Comparison of ENCODE assay signal across 18 cellular contexts in genomic region chr1:246971969-246972368, GRCh38. TPM values are rescaled to one million over a fixed set of nuclear protein-coding genes. Genes with fewer than 3 reads are reported as not detected.
DNase-seq lines count a peak whose midpoint lies in the region; ATAC-seq, FAIRE-seq and TF ChIP-seq lines count a peak whose summit lies in the region.
"Had no signal": no experiment of that assay in that cellular context is flagged by ENCODE, and none has a peak within 500 bp of the region (broad histone marks: within the 10 kb centered on the region; RNA-seq: fewer than 3 reads in every experiment).

No MANE protein-coding gene starts in this region.

- no peak overlapping the region for H3K4me3 Mint-ChIP-seq in H9
- H3K4me3 Mint-ChIP-seq: CD4-positive, alpha-beta T cell; CD8-positive, alpha-beta memory T cell had no signal

- no peak overlapping the region for H3K18ac ChIP-seq in H9 (ENCODE audit: insufficient read length, low read depth, low read length)

- H2BK5ac ChIP-seq in H9 (ENCODE audit: insufficient read length, low read length), result no peak overlapping the region

- intact Hi-C loops in HepG2 (cut with micrococcal nuclease; ENCODE audit: unreplicated experiment), result loop anchor here (1.0 kb wide), 1 partner anchor 65 kb away; no protein-coding TSS in a partner anchor
- intact Hi-C loops in right lobe of liver (cut with DNase I), result no loop called here
- intact Hi-C loops in kidney (cut with DNase I), result no loop called here

- 88% methylated on average over 4 of the region's 7 CpGs for WGBS in HepG2 (ENCODE audit: low lambda C conversion rate)
- 100% methylated on average over 2 of the region's 7 CpGs for WGBS in right lobe of liver (ENCODE audit: insufficient coverage, low coverage, low lambda C conversion rate, missing lambda C conversion rate)
- WGBS in H9 (ENCODE audit: extremely low coverage, insufficient read length, low lambda C conversion rate), result no CpG with 5 or more reads among the region's 7 CpGs

- H3K27me3 ChIP-seq in HepG2 (ENCODE audit: control insufficient read depth in 1 of 2, insufficient read depth in 2 of 2, low read length in 2 of 2), result no peaks in the 10 kb centered on the region
- no peaks in the 10 kb centered on the region for H3K27me3 ChIP-seq in right lobe of liver
- no peaks in the 10 kb centered on the region for H3K27me3 ChIP-seq in H9 (ENCODE audit: insufficient read depth, low read length)
- H3K27me3 ChIP-seq: BE2C; BLaER1 treated with 17β-estradiol and CSF1 and Interleukin-3, amounts not matched to agents 10 nM and 100 nM had no signal

- H3K9me3 ChIP-seq in HepG2 (ENCODE audit: low read length) (peaks cover 20% of the 10 kb centered on the region; the same call in 1 of the 2 replicates), right lobe of liver (no peaks in the 10 kb centered on the region), H9 (ENCODE audit: control insufficient read depth, low read depth, low read length) (peaks cover 24% of the 10 kb centered on the region), kidney (ENCODE audit: control insufficient read depth in 1 of 2, low read length in 2 of 2) (peaks cover 0 to 6% of the 10 kb centered on the region in 2 donors)

- no peak overlapping the region for H3K56ac ChIP-seq in H9 (ENCODE audit: insufficient read length, low read depth, low read length)

- H3T11ph ChIP-seq in H9 (ENCODE audit: low read length), result no peak overlapping the region

- H3K4me2 ChIP-seq in HepG2 (ENCODE audit: low read depth, low read length), result no peak overlapping the region
- H3K4me2 ChIP-seq in H9 (ENCODE audit: insufficient read depth, insufficient read length, low read length), result no peak overlapping the region
- H3K4me2 ChIP-seq: BLaER1 treated with 17β-estradiol and CSF1 and Interleukin-3, amounts not matched to agents 10 nM and 100 nM had no signal

- H3K27ac ChIP-seq in HepG2 (ENCODE audit: extremely low read length, insufficient read depth, low read length) (no peak overlapping the region), right lobe of liver (no peak overlapping the region), H9 (ENCODE audit: insufficient read length, low read depth, low read length) (no peak overlapping the region), kidney (ENCODE audit: low read depth in 2 of 2, low read length in 2 of 2) (no peak overlapping the region)
- H3K27ac ChIP-seq: A549; BLaER1 treated with 17β-estradiol and CSF1 and Interleukin-3, amounts not matched to agents 10 nM and 100 nM had no signal

- no peak overlapping the region for H2AK5ac ChIP-seq in H9 (ENCODE audit: insufficient read length, low read length)

- no peak overlapping the region for H3K9ac ChIP-seq in HepG2 (ENCODE audit: insufficient read depth, low read depth, low read length)
- no peak overlapping the region for H3K9ac ChIP-seq in H9 (ENCODE audit: extremely low read depth, insufficient read length, low read length)
- no peak overlapping the region for H3K9ac ChIP-seq in kidney (ENCODE audit: low read length in 2 of 2)
- H3K9ac ChIP-seq: BLaER1 treated with 17β-estradiol and CSF1 and Interleukin-3, amounts not matched to agents 10 nM and 100 nM had no signal

- no peak overlapping the region for H2BK15ac ChIP-seq in H9 (ENCODE audit: low read depth, low read length)

- no peak overlapping the region for H3K23ac ChIP-seq in H9 (ENCODE audit: insufficient read length, low read depth, low read length)

- no peak overlapping the region for H2AFZ ChIP-seq in HepG2 (ENCODE audit: low read length)
- no peak overlapping the region for H2AFZ ChIP-seq in H9 (ENCODE audit: low read length)

- in situ Hi-C loops in HepG2 (cut with HindIII; ENCODE audit: extremely low pct_ligation_motif_present, low pct_unique_long_range_greater_than_20kb), result no loop called here

- peak; percentile 48; the same call in 2 of the 3 replicates for ATAC-seq in HepG2
- no peak for ATAC-seq in right lobe of liver
- no peak for ATAC-seq in HG03280 (IDR thresholded peaks at IDR 0.05; ENCODE audit: unreplicated experiment)

- BruUV-seq in HepG2 (replicated peaks; lab: Mats Ljungman, UMichigan), result no TSS peak

- TF ChIP-seq EP300 in HepG2 (IDR thresholded peaks at IDR 0.05; ENCODE audit: low read depth in 2 of 2, low read length in 2 of 2), result no peak
- no peak for TF ChIP-seq EP300 in HepG2 (CRISPR knock-in tag; IDR thresholded peaks at IDR 0.05; ENCODE audit: borderline replicate concordance)

- no peak overlapping the region for H2BK120ac ChIP-seq in H9 (ENCODE audit: low read depth, low read length, poor library complexity, severe bottlenecking)

- H3K4me3 ChIP-seq in HepG2 (replicated peaks in 1 of 3; ENCODE audit: insufficient read depth in 1 of 3, low read depth in 2 of 3, low read length in 3 of 3) (no peak overlapping the region), right lobe of liver (no peak overlapping the region), kidney (ENCODE audit: low read length in 2 of 2) (no peak overlapping the region)
- H3K4me3 ChIP-seq: A549, GM12878 had no signal

- no peak for TF ChIP-seq RAD21 in HepG2 (CRISPR knock-in tag; IDR thresholded peaks at IDR 0.05)

- TF ChIP-seq POLR2A in HepG2 (IDR thresholded peaks at IDR 0.05; ENCODE audit: insufficient read depth in 1 of 2, low read depth in 2 of 2, low read length in 2 of 2), result no peak
- no peak for TF ChIP-seq POLR2A in right lobe of liver (IDR thresholded peaks at IDR 0.05)

- H3K14ac ChIP-seq in H9 (ENCODE audit: insufficient read depth, low read length), result no peak overlapping the region

- no peaks in the 10 kb centered on the region for H3K23me2 ChIP-seq in H9 (ENCODE audit: insufficient read length, low read depth, low read length, poor library complexity, severe bottlenecking)

- H3K79me2 ChIP-seq in HepG2 (ENCODE audit: insufficient read depth, low read length) (no peaks in the 10 kb centered on the region), H9 (ENCODE audit: insufficient read depth, low read length) (no peaks in the 10 kb centered on the region)

- no peaks in the 10 kb centered on the region for H4K20me1 ChIP-seq in HepG2 (ENCODE audit: insufficient read depth, low read length)
- no peaks in the 10 kb centered on the region for H4K20me1 ChIP-seq in H9 (ENCODE audit: control insufficient read depth, insufficient read depth, insufficient read length)
- H4K20me1 ChIP-seq: BLaER1 treated with 17β-estradiol and CSF1 and Interleukin-3, amounts not matched to agents 10 nM and 100 nM had no signal

- CTCF ChIA-PET in HepG2 (lab: Yijun Ruan, JAX; ENCODE audit: low intra/inter-chr PET ratio, low total read pairs), result interaction anchor here (1.4 kb wide), 1 partner anchor 64 kb away, joined by 9 read pairs; no protein-coding TSS in a partner anchor

- no peak overlapping the region for H3K4ac ChIP-seq in H9 (ENCODE audit: low read depth, low read length)

- FAIRE-seq in HepG2 (lab: Jason Lieb, UNC) (no peak), kidney (lab: Jason Lieb, UNC) (no peak)
- FAIRE-seq: A549, GM19239, H54 had no signal

- H3K36me3 ChIP-seq in HepG2 (replicated peaks in 1 of 2; ENCODE audit: control insufficient read depth in 1 of 2, insufficient read depth in 2 of 2, low read length in 2 of 2) (no peaks in the 10 kb centered on the region), right lobe of liver (no peaks in the 10 kb centered on the region), kidney (ENCODE audit: control insufficient read depth in 1 of 2, insufficient read depth in 2 of 2, low read length in 2 of 2) (no peaks in the 10 kb centered on the region)
- H3K36me3 ChIP-seq: BE2C had no signal

- H3K4me1 ChIP-seq in HepG2 (ENCODE audit: insufficient read depth, low read length) (no peaks in the 10 kb centered on the region), right lobe of liver (no peaks in the 10 kb centered on the region), H9 (ENCODE audit: insufficient read depth, low read length) (no peaks in the 10 kb centered on the region), kidney (ENCODE audit: control insufficient read depth in 1 of 2, insufficient read depth in 1 of 2, low read depth in 1 of 2, low read length in 2 of 2) (no peaks in the 10 kb centered on the region)
- H3K4me1 ChIP-seq: A549; BE2C; BLaER1 treated with 17β-estradiol and CSF1 and Interleukin-3, amounts not matched to agents 10 nM and 100 nM had no signal

- H2BK20ac ChIP-seq in H9 (ENCODE audit: low read depth, low read length, poor library complexity, severe bottlenecking), result no peak overlapping the region

- H4K5ac ChIP-seq in H9 (ENCODE audit: insufficient read length, low read depth, low read length), result no peak overlapping the region

- H4K91ac ChIP-seq in H9 (ENCODE audit: insufficient read length, low read depth, low read length), result no peak overlapping the region

- POLR2A ChIA-PET in HepG2 (lab: Yijun Ruan, JAX), result no interaction called here

- H4K8ac ChIP-seq in H9 (replicated peaks; ENCODE audit: insufficient read length, low read depth, low read length), result no peak overlapping the region

- no peaks in the 10 kb centered on the region for H3K4me1 Mint-ChIP-seq in H9
- H3K4me1 Mint-ChIP-seq: CD8-positive, alpha-beta memory T cell had no signal

- H3K36me3 Mint-ChIP-seq in H9 (ENCODE audit: insufficient read depth in 1 of 3, low read depth in 3 of 3), result peaks cover 72 to 85% (median 80%) of the 10 kb centered on the region in 3 experiments

- DNase-seq in HepG2 (ENCODE audit: low spot score) (no peak), right lobe of liver (no peak), H9 (peak; percentile 72), kidney (peak; percentile 33), COR-L47 (lab: John Stamatoyannopoulos, UW) (no peak), DMS114 treated with DMSO at 0.1 percent for 48 hours (lab: John Stamatoyannopoulos, UW; ENCODE audit: unreplicated experiment) (no peak)
- DNase-seq: 8988T, Calu3, DMS153 had no signal

- TF ChIP-seq CTCF in HepG2 (CRISPR knock-in tag; IDR thresholded peaks at IDR 0.05) (no peak), right lobe of liver (IDR thresholded peaks at IDR 0.05) (no peak), H9 (conservative IDR thresholded peaks at IDR 0.05) (no peak), kidney (IDR thresholded peaks at IDR 0.05; ENCODE audit: borderline replicate concordance, extremely low read depth, insufficient read depth) (no peak)

- H3K79me1 ChIP-seq in H9 (ENCODE audit: insufficient read depth, low read depth, low read length, poor library complexity, severe bottlenecking), result peaks cover 2% of the 10 kb centered on the region

- no peaks in the 10 kb centered on the region; the same call in 1 of the 2 replicates for H3K27me3 Mint-ChIP-seq in H9 (ENCODE audit: low read depth)

- no peak overlapping the region for H2BK12ac ChIP-seq in H9 (ENCODE audit: insufficient read length, low read depth, low read length)

- H3K9me3 Mint-ChIP-seq in H9, result peaks cover 70% of the 10 kb centered on the region in 2 experiments

- no peak overlapping the region for H3K27ac Mint-ChIP-seq in H9
- H3K27ac Mint-ChIP-seq: CD4-positive, alpha-beta T cell; CD8-positive, alpha-beta memory T cell had no signal

RNA-seq across cellular contexts. Expression of gene ZNF695, which starts 35.9 kb away (rescaled TPM):
- total RNA-seq in HepG2 (2016; rRNA removed; fragmentation: Illumina TruSeq; extraction: Trizol), result 11.6 and 13.2 TPM in 2 replicates
- total RNA-seq in HepG2 (2016; cell fraction: cytosol; rRNA removed; fragmentation: Illumina TruSeq; extraction: Trizol; ENCODE audit: low read depth), result 6.6 and 7.2 TPM in 2 replicates
- total RNA-seq in HepG2 (2016; cell fraction: insoluble cytoplasmic fraction; rRNA removed; fragmentation: Illumina TruSeq; extraction: Trizol), result 13.2 and 13.6 TPM in 2 replicates
- 9.5 and 11.6 TPM in 2 replicates for total RNA-seq in HepG2 (2016; cell fraction: membrane; rRNA removed; fragmentation: Illumina TruSeq; extraction: Trizol)
- 10.1 and 13.3 TPM in 2 replicates for total RNA-seq in HepG2 (2016; cell fraction: nucleus; rRNA removed; fragmentation: Illumina TruSeq; extraction: Trizol)
- 1.7 and 2.9 TPM in 2 replicates for polyA plus RNA-seq in HepG2 (2011; rRNA removed)
- 2.8 and 3.4 TPM in 2 replicates for polyA plus RNA-seq in HepG2 (2011; cell fraction: cytosol; rRNA removed)
- polyA plus RNA-seq in HepG2 (2011; cell fraction: nucleus; rRNA removed), result 2.0 and 2.5 TPM in 2 replicates
- 3.4 and 4.1 TPM in 2 replicates for polyA plus RNA-seq in HepG2 (2012)
- polyA plus RNA-seq in HepG2 (2016; cell fraction: cytosol; fragmentation: Illumina TruSeq; extraction: Trizol; ENCODE audit: low read depth), result 6.4 and 9.5 TPM in 2 replicates
- polyA plus RNA-seq in HepG2 (2016; cell fraction: insoluble cytoplasmic fraction; fragmentation: Illumina TruSeq; extraction: Trizol; ENCODE audit: low read depth), result 9.2 and 10.4 TPM in 2 replicates
- 7.3 and 9.4 TPM in 2 replicates for polyA plus RNA-seq in HepG2 (2016; cell fraction: membrane; fragmentation: Illumina TruSeq; extraction: Trizol; ENCODE audit: low read depth)
- 7.0 and 9.3 TPM in 2 replicates for polyA plus RNA-seq in HepG2 (2016; cell fraction: nucleus; fragmentation: Illumina TruSeq; extraction: Trizol; ENCODE audit: insufficient read depth, low read depth)
- polyA minus RNA-seq in HepG2 (2011; rRNA and poly(A)+ RNA removed; ENCODE audit: low replicate concordance), result 3.3 and 4.3 TPM in 2 replicates
- 1.4 and 2.1 TPM in 2 replicates for polyA minus RNA-seq in HepG2 (2011; cell fraction: cytosol; rRNA and poly(A)+ RNA removed)
- polyA minus RNA-seq in HepG2 (2011; cell fraction: nucleus; rRNA and poly(A)+ RNA removed), result 8.6 and 11.1 TPM in 2 replicates
- not detected for total RNA-seq in right lobe of liver
- total RNA-seq in H9 (2021), result 22.3 and 22.4 TPM in 2 replicates
- 0.44 TPM for total RNA-seq in kidney
- polyA plus RNA-seq in kidney (ENCODE audit: insufficient read depth, low read depth, low replicate concordance), result not detected
- total RNA-seq: CD4-positive, alpha-beta T cell had no signal
- polyA plus RNA-seq: CD8-positive, alpha-beta memory T cell had no signal

RNA-seq across cellular contexts. Expression of gene AHCTF1, which starts 40.2 kb away (rescaled TPM):
- total RNA-seq in HepG2 (2016; rRNA removed; fragmentation: Illumina TruSeq; extraction: Trizol) (45.9 and 73.9 TPM in 2 replicates), right lobe of liver (10 to 100 TPM; 10.3 to 23.4 (median 14.9) TPM), H9 (2021) (41.9 and 44.3 TPM in 2 replicates), kidney (30.1 TPM)
- 6.0 and 6.6 TPM in 2 replicates for total RNA-seq in HepG2 (2016; cell fraction: cytosol; rRNA removed; fragmentation: Illumina TruSeq; extraction: Trizol; ENCODE audit: low read depth)
- total RNA-seq in HepG2 (2016; cell fraction: insoluble cytoplasmic fraction; rRNA removed; fragmentation: Illumina TruSeq; extraction: Trizol), result 39.2 and 70.8 TPM in 2 replicates
- 12.2 and 12.4 TPM in 2 replicates for total RNA-seq in HepG2 (2016; cell fraction: membrane; rRNA removed; fragmentation: Illumina TruSeq; extraction: Trizol)
- total RNA-seq in HepG2 (2016; cell fraction: nucleus; rRNA removed; fragmentation: Illumina TruSeq; extraction: Trizol), result 61.4 and 62.6 TPM in 2 replicates
- polyA plus RNA-seq in HepG2 (2011; rRNA removed) (14.8 and 16.6 TPM in 2 replicates), kidney (ENCODE audit: insufficient read depth, low read depth, low replicate concordance) (5.2 TPM)
- 5.6 and 9.1 TPM in 2 replicates for polyA plus RNA-seq in HepG2 (2011; cell fraction: cytosol; rRNA removed)
- 20.3 and 21.2 TPM in 2 replicates for polyA plus RNA-seq in HepG2 (2011; cell fraction: nucleus; rRNA removed)
- polyA plus RNA-seq in HepG2 (2012), result 21.1 and 24.2 TPM in 2 replicates
- polyA plus RNA-seq in HepG2 (2016; cell fraction: cytosol; fragmentation: Illumina TruSeq; extraction: Trizol; ENCODE audit: low read depth), result 0.44 and 1.6 TPM in 2 replicates
- 45.8 and 51.8 TPM in 2 replicates for polyA plus RNA-seq in HepG2 (2016; cell fraction: insoluble cytoplasmic fraction; fragmentation: Illumina TruSeq; extraction: Trizol; ENCODE audit: low read depth)
- 2.9 and 3.1 TPM in 2 replicates for polyA plus RNA-seq in HepG2 (2016; cell fraction: membrane; fragmentation: Illumina TruSeq; extraction: Trizol; ENCODE audit: low read depth)
- 80.7 and 89.7 TPM in 2 replicates for polyA plus RNA-seq in HepG2 (2016; cell fraction: nucleus; fragmentation: Illumina TruSeq; extraction: Trizol; ENCODE audit: insufficient read depth, low read depth)
- 21.5 and 44.5 TPM in 2 replicates for polyA minus RNA-seq in HepG2 (2011; rRNA and poly(A)+ RNA removed; ENCODE audit: low replicate concordance)
- 33.4 and 40.7 TPM in 2 replicates for polyA minus RNA-seq in HepG2 (2011; cell fraction: cytosol; rRNA and poly(A)+ RNA removed)
- polyA minus RNA-seq in HepG2 (2011; cell fraction: nucleus; rRNA and poly(A)+ RNA removed), result 95.8 and 98.5 TPM in 2 replicates

Comparison
In these comparisons a context has a peak if more than half of its experiments do, and no peak if none do; other contexts are left out.
1. DNase-seq: peak in H9 (single experiment) and kidney (single experiment); none in HepG2 (single experiment), right lobe of liver (0 of 3), COR-L47 (single experiment) and DMS114 treated with DMSO at 0.1 percent for 48 hours (single experiment).